Comparison of ENCODE assay signal across 10 cellular contexts in the genomic region with DNA sequence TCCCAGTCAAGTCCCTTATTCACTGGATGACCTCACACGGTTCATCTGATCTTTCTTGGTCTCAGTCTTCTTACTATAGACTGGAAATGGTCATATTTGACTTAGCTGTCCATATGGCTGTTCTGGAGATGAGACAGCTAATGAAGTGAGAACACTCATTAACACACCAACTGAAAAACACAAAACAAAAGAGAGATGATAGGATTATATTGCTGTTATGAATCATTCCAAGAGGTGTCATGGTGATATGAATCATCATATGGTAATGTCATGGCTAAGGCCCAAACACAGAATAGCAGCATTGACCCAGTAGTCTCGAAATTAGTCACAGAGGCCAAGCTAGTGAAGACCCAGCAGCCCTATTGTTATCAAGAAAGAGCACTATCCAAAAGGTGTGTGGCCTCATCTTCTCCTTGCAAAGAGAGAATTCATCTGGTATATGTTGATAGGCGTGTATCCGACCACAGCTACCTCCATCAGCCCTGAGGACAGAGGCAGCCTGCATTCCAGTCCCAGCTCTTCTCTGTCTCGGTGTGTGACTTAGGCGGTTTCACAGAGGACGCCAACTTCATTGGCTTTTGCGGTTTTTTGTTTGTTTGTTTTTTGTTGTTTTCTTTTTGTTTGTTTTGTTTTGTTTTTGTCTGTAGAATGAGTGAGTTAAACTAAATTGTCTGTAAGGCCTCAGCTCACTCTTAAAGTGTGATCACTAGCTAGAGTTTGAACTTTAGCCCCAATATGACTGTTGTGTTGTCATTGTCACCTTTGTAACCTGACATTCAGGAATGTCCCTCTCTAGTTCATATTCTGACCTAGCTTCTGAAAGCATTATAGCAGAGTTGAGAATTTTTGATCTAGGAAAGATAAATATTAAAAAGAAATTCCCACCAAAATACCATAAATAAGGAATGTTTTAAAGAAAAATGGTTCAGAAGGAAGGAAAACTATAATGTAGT.
DNase-seq lines count a peak whose midpoint lies in the region; ATAC-seq and TF ChIP-seq lines count a peak whose summit lies in the region.
"Had no signal": no experiment of that assay in that cellular context is flagged by ENCODE, and none has a peak within 500 bp of the region (broad histone marks: within the 10 kb centered on the region; RNA-seq: fewer than 3 reads in every experiment).

No MANE protein-coding gene starts in this region.

- peak overlapping the region in 1 of 8 donors; percentile 46 for H3K4me3 Mint-ChIP-seq in CD4-positive, alpha-beta memory T cell
- no peak overlapping the region for H3K4me3 Mint-ChIP-seq in activated CD4-positive, alpha-beta memory T cell treated with anti-CD3 and anti-CD28 coated beads, Interleukin-2, amount 10 ng/mL, durations not matched to agents 7 days and 5 days
- H3K4me3 Mint-ChIP-seq: immature natural killer cell had no signal

- H3K27me3 ChIP-seq in CD4-positive, alpha-beta memory T cell (ENCODE audit: insufficient read depth, low read length), result no peaks in the 10 kb centered on the region
- H3K27me3 ChIP-seq in lower lobe of right lung (ENCODE audit: low read depth), result peaks cover 8% of the 10 kb centered on the region

- H3K27me3 Mint-ChIP-seq in CD4-positive, alpha-beta memory T cell, result no peaks in the 10 kb centered on the region
- peaks cover 2% of the 10 kb centered on the region for H3K27me3 Mint-ChIP-seq in activated CD4-positive, alpha-beta memory T cell treated with anti-CD3 and anti-CD28 coated beads, Interleukin-2, amount 10 ng/mL, durations not matched to agents 7 days and 5 days

- H3K27ac Mint-ChIP-seq in CD4-positive, alpha-beta memory T cell, result peak overlapping the region; percentile 42 to 88 (median 67)
- H3K27ac Mint-ChIP-seq in activated CD4-positive, alpha-beta memory T cell treated with anti-CD3 and anti-CD28 coated beads, Interleukin-2, amount 10 ng/mL, durations not matched to agents 7 days and 5 days, result peak overlapping the region; percentile 89

- H3K36me3 ChIP-seq in CD4-positive, alpha-beta memory T cell (ENCODE audit: insufficient read depth, low read length), result no peaks in the 10 kb centered on the region
- H3K36me3 ChIP-seq in lower lobe of right lung, result no peaks in the 10 kb centered on the region

- peaks cover 0 to 2% (median 0%) of the 10 kb centered on the region in 8 donors for H3K9me3 Mint-ChIP-seq in CD4-positive, alpha-beta memory T cell
- H3K9me3 Mint-ChIP-seq in activated CD4-positive, alpha-beta memory T cell treated with anti-CD3 and anti-CD28 coated beads, Interleukin-2, amount 10 ng/mL, durations not matched to agents 7 days and 5 days, result no peaks in the 10 kb centered on the region
- H3K9me3 Mint-ChIP-seq: immature natural killer cell had no signal

- H3K4me1 ChIP-seq in CD4-positive, alpha-beta memory T cell (ENCODE audit: insufficient read depth, low read length), result peaks cover 15% of the 10 kb centered on the region
- H3K4me1 ChIP-seq in lower lobe of right lung, result no peaks in the 10 kb centered on the region

- H3K4me1 Mint-ChIP-seq in CD4-positive, alpha-beta memory T cell, result peaks cover 11 to 18% (median 17%) of the 10 kb centered on the region in 4 donors
- H3K4me1 Mint-ChIP-seq in activated CD4-positive, alpha-beta memory T cell treated with anti-CD3 and anti-CD28 coated beads, Interleukin-2, amount 10 ng/mL, durations not matched to agents 7 days and 5 days, result peaks cover 23% of the 10 kb centered on the region
- H3K4me1 Mint-ChIP-seq: immature natural killer cell had no signal

- H3K4me3 ChIP-seq in CD4-positive, alpha-beta memory T cell (ENCODE audit: low read length in 2 of 2), result no peak overlapping the region
- no peak overlapping the region for H3K4me3 ChIP-seq in lower lobe of right lung

- H3K9me3 ChIP-seq in CD4-positive, alpha-beta memory T cell (ENCODE audit: control insufficient read depth in 1 of 2, low read length in 2 of 2), result no peaks in the 10 kb centered on the region
- no peaks in the 10 kb centered on the region for H3K9me3 ChIP-seq in lower lobe of right lung

- intact Hi-C loops in CD4-positive, alpha-beta memory T cell (cut with micrococcal nuclease), result no loop called here
- intact Hi-C loops in left ventricle myocardium superior (cut with micrococcal nuclease) (no loop called here), lower lobe of right lung (cut with DNase I) (no loop called here)

- H3K36me3 Mint-ChIP-seq in CD4-positive, alpha-beta memory T cell, result no peaks in the 10 kb centered on the region
- no peaks in the 10 kb centered on the region for H3K36me3 Mint-ChIP-seq in activated CD4-positive, alpha-beta memory T cell treated with anti-CD3 and anti-CD28 coated beads, Interleukin-2, amount 10 ng/mL, durations not matched to agents 7 days and 5 days (ENCODE audit: low read depth)
- H3K36me3 Mint-ChIP-seq: immature natural killer cell had no signal

- TF ChIP-seq CTCF in lower lobe of right lung (IDR thresholded peaks at IDR 0.05), result no peak

- CTCF ChIA-PET in CD4-positive, alpha-beta memory T cell (lab: Charles Lee; ENCODE audit: partially characterized antibody), result interaction anchor here (0.7 to 1.9 kb wide), 6 partner anchors 12 to 113 kb away, joined by 3 to 4 read pairs (median 3); no protein-coding TSS in a partner anchor
- CTCF ChIA-PET in activated CD4-positive, alpha-beta memory T cell treated with anti-CD3 and anti-CD28 coated beads, Interleukin-2, amount 10 ng/mL, durations not matched to agents 7 days and 5 days (lab: Charles Lee), result interaction anchor here (0.8 to 2.4 kb wide), 12 partner anchors 8 to 469 kb away, joined by 3 to 7 read pairs (median 3); a partner anchor contains a TSS

- ATAC-seq in GM19467 (IDR thresholded peaks at IDR 0.05; ENCODE audit: unreplicated experiment), result peak; percentile 96
- ATAC-seq in HG03469 (IDR thresholded peaks at IDR 0.05; ENCODE audit: unreplicated experiment), result peak; percentile 94
- ATAC-seq in left ventricle myocardium superior, result peak; percentile 33
- no peak for ATAC-seq in lower lobe of right lung

- no peak overlapping the region for H3K27ac ChIP-seq in CD4-positive, alpha-beta memory T cell (ENCODE audit: low read depth, low read length)
- H3K27ac ChIP-seq in lower lobe of right lung, result no peak overlapping the region
- H3K27ac ChIP-seq: HL-60 had no signal

- POLR2A ChIA-PET in CD4-positive, alpha-beta memory T cell (lab: Charles Lee; ENCODE audit: partially characterized antibody), result interaction anchor here (0.7 to 3.5 kb wide), 6 partner anchors 13 to 136 kb away, joined by 3 to 14 read pairs (median 4); a partner anchor contains a TSS
- POLR2A ChIA-PET in activated CD4-positive, alpha-beta memory T cell treated with anti-CD3 and anti-CD28 coated beads, Interleukin-2, amount 10 ng/mL, durations not matched to agents 7 days and 5 days (lab: Charles Lee), result interaction anchor here (1.0 to 2.7 kb wide), 16 partner anchors 8 to 144 kb away, joined by 3 to 14 read pairs (median 6); a partner anchor contains a TSS

- DNase-seq in CD4-positive, alpha-beta memory T cell, result peak in 1 of 5 donors; percentile 59
- peak; percentile 64 for DNase-seq in activated CD4-positive, alpha-beta memory T cell treated with anti-CD3 and anti-CD28 coated beads, Interleukin-2, amount 10 ng/mL, durations not matched to agents 7 days and 5 days
- DNase-seq in left ventricle myocardium superior (no peak), lower lobe of right lung (no peak), NCI-H1417 (lab: John Stamatoyannopoulos, UW) (no peak), hypothalamus (lab: John Stamatoyannopoulos, UW) (no peak)

Comparison
In these comparisons a context has a peak if more than half of its experiments do, and no peak if none do; other contexts are left out.
1. ATAC-seq: peak in GM19467 (single experiment), HG03469 (single experiment) and left ventricle myocardium superior (single experiment); none in lower lobe of right lung (0 of 2).